In genomic region chr3:184655597-184655996, GRCh38 we compare ENCODE assay signal across 25 cellular contexts.
"Had no signal": no experiment of that assay in that cellular context is flagged by ENCODE, and none has a peak within 500 bp of the region (broad histone marks: within the 10 kb centered on the region; RNA-seq: fewer than 3 reads in every experiment).

No MANE protein-coding gene starts in this region.

- H3K36me3 ChIP-seq: Peyer's patch, SJCRH30 had no signal

- H3K36me3 Mint-ChIP-seq: activated naive CD4-positive, alpha-beta T cell treated with anti-CD3 and anti-CD28 coated beads, Interleukin-2, amount 50 U/mL, for 24 hours had no signal

- H3K4me3 Mint-ChIP-seq: activated CD8-positive, alpha-beta T cell treated with anti-CD3 and anti-CD28 coated beads, Interleukin-2, amount 10 ng/mL, durations not matched to agents 7 days and 5 days; activated naive CD4-positive, alpha-beta T cell treated with anti-CD3 and anti-CD28 coated beads, Interleukin-2, amount 50 U/mL, for 24 hours; T-helper 2 cell treated with Interferon-gamma antibody and Interleukin-4, amounts not matched to agents 5 μg/mL and 100 μg/mL, for 36 hours; WTC11 had no signal

- H3K27me3 Mint-ChIP-seq: activated naive CD4-positive, alpha-beta T cell treated with anti-CD3 and anti-CD28 coated beads, Interleukin-2, amount 50 U/mL, for 24 hours had no signal

- H3K4me1 Mint-ChIP-seq: activated naive CD4-positive, alpha-beta T cell treated with anti-CD3 and anti-CD28 coated beads, Interleukin-2, amount 50 U/mL, for 24 hours had no signal

- H3K4me3 ChIP-seq: body of pancreas, Peyer's patch, SJCRH30 had no signal

- DNase-seq: activated CD4-positive, alpha-beta T cell treated with anti-CD3 and anti-CD28 coated beads for 48 hours; activated CD4-positive, alpha-beta T cell treated with anti-CD3 and anti-CD28 coated beads, Interleukin-2, amount 50 U/mL, for 4 hours; activated CD4-positive, CD25-positive, alpha-beta regulatory T cell treated with anti-CD3 and anti-CD28 coated beads, Interleukin-2, amount 50 U/mL, for 72 hours; activated CD8-positive, alpha-beta memory T cell treated with anti-CD3 and anti-CD28 coated beads, Interleukin-2, amount 50 U/mL, for 48 hours; activated CD8-positive, alpha-beta T cell treated with anti-CD3 and anti-CD28 coated beads, Interleukin-2, amount 10 ng/mL, durations not matched to agents 7 days and 5 days; activated effector memory CD4-positive, alpha-beta T cell treated with Interleukin-2 at 50 U/mL for 16 hours; activated naive CD4-positive, alpha-beta T cell; activated T-cell treated with anti-CD3 and anti-CD28 coated beads, Interleukin-2, amount 50 U/mL, for 1 hour; aorta; body of pancreas; Kasumi-1; KBM-7; NCI-H146; NCI-H187 treated with DMSO at 0.1 percent for 48 hours; NCI-H2081 treated with DMSO at 0.1 percent for 48 hours; NCI-H446; NCI-H524; Peyer's patch; Right ventricle myocardium superior; SJCRH30; SW 1271 had no signal

- H3K27me3 ChIP-seq: body of pancreas, Peyer's patch, SJCRH30 had no signal

- H3K9me3 Mint-ChIP-seq: activated naive CD4-positive, alpha-beta T cell treated with anti-CD3 and anti-CD28 coated beads, Interleukin-2, amount 50 U/mL, for 24 hours; T-helper 2 cell treated with Interferon-gamma antibody and Interleukin-4, amounts not matched to agents 5 μg/mL and 100 μg/mL, for 36 hours had no signal

- H3K4me1 ChIP-seq: body of pancreas, Peyer's patch had no signal

- H3K27ac Mint-ChIP-seq: activated CD8-positive, alpha-beta T cell treated with anti-CD3 and anti-CD28 coated beads, Interleukin-2, amount 10 ng/mL, durations not matched to agents 7 days and 5 days; activated naive CD4-positive, alpha-beta T cell treated with anti-CD3 and anti-CD28 coated beads, Interleukin-2, amount 50 U/mL, for 24 hours; T-helper 2 cell treated with Interferon-gamma antibody and Interleukin-4, amounts not matched to agents 5 μg/mL and 100 μg/mL, for 36 hours; WTC11 had no signal

- H3K9me3 ChIP-seq: body of pancreas, Peyer's patch, SJCRH30 had no signal

- H3K27ac ChIP-seq: body of pancreas, Peyer's patch, RWPE1 had no signal
